15 cellular contexts compared by ENCODE assay signal in genomic region chr21:25506887-25507286, GRCh38.
DNase-seq lines count a peak whose midpoint lies in the region; ATAC-seq and TF ChIP-seq lines count a peak whose summit lies in the region.
"Had no signal": no experiment of that assay in that cellular context is flagged by ENCODE, and none has a peak within 500 bp of the region (broad histone marks: within the 10 kb centered on the region; RNA-seq: fewer than 3 reads in every experiment).

No MANE protein-coding gene starts in this region.

- H3K27me3 ChIP-seq in AG04450 (ENCODE audit: control insufficient read depth, insufficient read depth, low read length) (no peaks in the 10 kb centered on the region), gastrocnemius medialis (no peaks in the 10 kb centered on the region)
- H3K27me3 ChIP-seq: foreskin keratinocyte had no signal

- H3K27ac ChIP-seq in AG04450 (ENCODE audit: low read depth, low read length) (no peak overlapping the region), gastrocnemius medialis (no peak overlapping the region)
- H3K27ac ChIP-seq: foreskin keratinocyte had no signal

- no peak for TF ChIP-seq POLR2A in gastrocnemius medialis (IDR thresholded peaks at IDR 0.05)

- DNase-seq in AG04450 (ENCODE audit: low read depth, low spot score) (peak; percentile 56), DMS53 treated with DMSO at 0.1 percent for 48 hours (lab: John Stamatoyannopoulos, UW; ENCODE audit: unreplicated experiment) (peak; percentile 69), NCI-H69 (lab: John Stamatoyannopoulos, UW) (peak; percentile 23), LoVo (ENCODE audit: low spot score) (no peak), gastrocnemius medialis (no peak)
- no peak for DNase-seq in stimulated activated naive CD4-positive, alpha-beta T cell treated with Interleukin-2 at 50 U/mL for 16 hours (lab: John Stamatoyannopoulos, UW)
- DNase-seq in activated CD4-positive, alpha-beta T cell treated with anti-CD3 and anti-CD28 coated beads for 48 hours, result no peak
- DNase-seq: activated CD4-positive, alpha-beta T cell treated with anti-CD3 and anti-CD28 coated beads, Interleukin-2, amount 10 ng/mL, durations not matched to agents 7 days and 5 days; CD8-positive, alpha-beta T cell; foreskin keratinocyte; NCI-H1694 treated with DMSO at 0.1 percent for 48 hours; retina; substantia nigra had no signal

- ATAC-seq in esophagus mucosa (peak; percentile 71), gastrocnemius medialis (no peak)
- ATAC-seq: CD8-positive, alpha-beta T cell; HepG2 had no signal

- TF ChIP-seq CTCF in AG04450 (IDR thresholded peaks at IDR 0.05; ENCODE audit: low read depth, low read length) (no peak), gastrocnemius medialis (IDR thresholded peaks at IDR 0.05 in 4 of 5, conservative IDR thresholded peaks at IDR 0.05 in 1 of 5) (no peak)

- in situ Hi-C loops in gastrocnemius medialis (cut with MboI; ENCODE audit: low sequenced_read_pairs in 4 of 4), result no loop called here

- CTCF ChIA-PET in AG04450 (lab: Charles Lee), result no interaction called here

- H3K9me3 ChIP-seq in AG04450 (ENCODE audit: control insufficient read depth, insufficient read depth, low read length) (no peaks in the 10 kb centered on the region), gastrocnemius medialis (no peaks in the 10 kb centered on the region)

- no peaks in the 10 kb centered on the region for H3K4me1 ChIP-seq in gastrocnemius medialis
- H3K4me1 ChIP-seq: foreskin keratinocyte had no signal

- POLR2A ChIA-PET in AG04450 (lab: Yijun Ruan, JAX), result no interaction called here

- no peak overlapping the region for H3K4me3 ChIP-seq in AG04450 (ENCODE audit: low read depth, low read length)
- no peak overlapping the region for H3K4me3 ChIP-seq in gastrocnemius medialis

- no peaks in the 10 kb centered on the region for H3K36me3 ChIP-seq in gastrocnemius medialis

- intact Hi-C loops in gastrocnemius medialis (cut with DNase I; ENCODE audit: low total_unique reads), result no loop called here

Comparison
In these comparisons a context has a peak if more than half of its experiments do, and no peak if none do; other contexts are left out.
1. DNase-seq: peak in AG04450 (single experiment), DMS53 treated with DMSO at 0.1 percent for 48 hours (single experiment) and NCI-H69 (single experiment); none in LoVo (single experiment), gastrocnemius medialis (0 of 2), stimulated activated naive CD4-positive, alpha-beta T cell treated with Interleukin-2 at 50 U/mL for 16 hours (single experiment) and activated CD4-positive, alpha-beta T cell treated with anti-CD3 and anti-CD28 coated beads for 48 hours (single experiment).